Comparison of ENCODE assay signal across 17 cellular contexts in genomic region chr13:49549289-49549688, GRCh38. TPM values are rescaled to one million over a fixed set of nuclear protein-coding genes. Genes with fewer than 3 reads are reported as not detected.
DNase-seq lines count a peak whose midpoint lies in the region; ATAC-seq, FAIRE-seq and TF ChIP-seq lines count a peak whose summit lies in the region.
"Had no signal": no experiment of that assay in that cellular context is flagged by ENCODE, and none has a peak within 500 bp of the region (broad histone marks: within the 10 kb centered on the region; RNA-seq: fewer than 3 reads in every experiment).

No MANE protein-coding gene starts in this region.

- H3K18ac ChIP-seq in H1 (ENCODE audit: extremely low read depth, low read length): no peak overlapping the region

- TF ChIP-seq CTCF in NB4 (IDR thresholded peaks at IDR 0.05; ENCODE audit: low read depth, low read length): peak; percentile 3
- peak; percentile 38 to 68 (median 49) for TF ChIP-seq CTCF in H1 (IDR thresholded peaks at IDR 0.05; ENCODE audit: control extremely low read depth in 1 of 3, insufficient read depth in 1 of 3, low read depth in 1 of 3, low read length in 3 of 3)
- peak; percentile 11 for TF ChIP-seq CTCF in lower lobe of right lung (IDR thresholded peaks at IDR 0.05)
- peak in 1 of 5 experiments; percentile 16 for TF ChIP-seq CTCF in gastrocnemius medialis (IDR thresholded peaks at IDR 0.05 in 4 of 5, conservative IDR thresholded peaks at IDR 0.05 in 1 of 5)
- TF ChIP-seq CTCF in stomach (IDR thresholded peaks at IDR 0.05): peak in 1 of 7 experiments; percentile 13

- intact Hi-C loops in lower lobe of right lung (cut with DNase I) (no loop called here), gastrocnemius medialis (cut with DNase I; ENCODE audit: low total_unique reads) (no loop called here), stomach (cut with DNase I; ENCODE audit: low total_unique reads) (no loop called here)

- H3K79me1 ChIP-seq in H1 (ENCODE audit: low read depth, low read length): no peaks in the 10 kb centered on the region

- FAIRE-seq in H1 (lab: Jason Lieb, UNC): no peak

- no peaks in the 10 kb centered on the region for H3K23me2 ChIP-seq in H1 (ENCODE audit: low read depth, low read length)

- H3K4ac ChIP-seq in H1 (replicated peaks; ENCODE audit: insufficient read length, low read depth, low read length): no peak overlapping the region

- no peaks in the 10 kb centered on the region for H3K9me3 ChIP-seq in H1 (ENCODE audit: insufficient read depth in 2 of 2, low read depth in 1 of 2, low read length in 1 of 2)
- no peaks in the 10 kb centered on the region for H3K9me3 ChIP-seq in lower lobe of right lung
- no peaks in the 10 kb centered on the region for H3K9me3 ChIP-seq in gastrocnemius medialis
- H3K9me3 ChIP-seq in stomach: no peaks in the 10 kb centered on the region
- H3K9me3 ChIP-seq: BLaER1 treated with 17β-estradiol and CSF1 and Interleukin-3, amounts not matched to agents 10 nM and 100 nM had no signal

- H4K5ac ChIP-seq in H1 (ENCODE audit: insufficient read length, low read depth, low read length): no peak overlapping the region

- peak; percentile 6 for DNase-seq in ELF-1 (ENCODE audit: low read depth, low spot score)
- DNase-seq in NB4 (ENCODE audit: low read depth): no peak
- peak in 1 of 2 experiments; percentile 54 for DNase-seq in H1 (ENCODE audit: low read depth in 1 of 2, low spot score in 2 of 2)
- DNase-seq in lower lobe of right lung: no peak
- DNase-seq in gastrocnemius medialis: no peak
- DNase-seq in central memory CD4-positive, alpha-beta T cell: no peak
- no peak for DNase-seq in stomach
- DNase-seq: activated CD4-positive, alpha-beta T cell treated with anti-CD3 and anti-CD28 coated beads for 1 hour; activated naive CD4-positive, alpha-beta T cell treated with anti-CD3 and anti-CD28 coated beads for 36 hours; NCI-H1417 treated with DMSO at 0.1 percent for 48 hours; SIG-M5; stimulated activated CD4-positive, alpha-beta T cell treated with anti-CD3 and anti-CD28 coated beads, Interleukin-4, amount 100 ng/mL, for 4 hours had no signal

- peaks cover 2 to 36% (median 19%) of the 10 kb centered on the region in 4 experiments; a peak in 7 of 8 replicates for H3K36me3 ChIP-seq in H1 (ENCODE audit: control insufficient read depth in 2 of 4, insufficient read depth in 4 of 4, low read length in 3 of 4)
- peaks cover 79% of the 10 kb centered on the region for H3K36me3 ChIP-seq in lower lobe of right lung
- H3K36me3 ChIP-seq in gastrocnemius medialis: peaks cover 0 to 65% of the 10 kb centered on the region in 2 donors
- peaks cover 25 to 97% (median 87%) of the 10 kb centered on the region in 4 donors for H3K36me3 ChIP-seq in stomach

- no peak overlapping the region for H2BK12ac ChIP-seq in H1 (ENCODE audit: low read depth, low read length)

- TF ChIP-seq EP300 in H1 (IDR thresholded peaks at IDR 0.05; ENCODE audit: borderline replicate concordance in 1 of 2, low read depth in 2 of 2, low read length in 2 of 2): no peak
- no peak for TF ChIP-seq EP300 in stomach (IDR thresholded peaks at IDR 0.05)

- H3K27ac ChIP-seq in H1 (ENCODE audit: low read depth, low read length) (no peak overlapping the region), lower lobe of right lung (no peak overlapping the region), gastrocnemius medialis (no peak overlapping the region), stomach (no peak overlapping the region)
- H3K27ac ChIP-seq: BLaER1 treated with 17β-estradiol and CSF1 and Interleukin-3, amounts not matched to agents 10 nM and 100 nM; KMS-11; parathyroid adenoma; skin epidermis had no signal

- H4K8ac ChIP-seq in H1 (ENCODE audit: extremely low read depth, insufficient read depth, low read length): no peak overlapping the region

- no peak overlapping the region for H3K56ac ChIP-seq in H1 (replicated peaks; ENCODE audit: insufficient read length, low read depth, low read length)

- CTCF ChIA-PET in H1 (lab: Charles Lee; ENCODE audit: partially characterized antibody): interaction anchor here (0.7 to 2.1 kb wide), 12 partner anchors 11 to 363 kb away, joined by 3 to 7 read pairs (median 3); partner anchors contain the start of gene MLNR

- H2BK15ac ChIP-seq in H1 (ENCODE audit: low read length): no peak overlapping the region

- H3K4me2 ChIP-seq in H1 (ENCODE audit: insufficient read depth in 1 of 2, low read depth in 2 of 2, low read length in 2 of 2): no peak overlapping the region
- H3K4me2 ChIP-seq: BLaER1 treated with 17β-estradiol and CSF1 and Interleukin-3, amounts not matched to agents 10 nM and 100 nM; KMS-11 had no signal

- no peak overlapping the region for H3K4me3 ChIP-seq in NB4 (ENCODE audit: low read depth, low read length)
- no peak overlapping the region for H3K4me3 ChIP-seq in H1 (ENCODE audit: extremely low read depth in 1 of 4, insufficient read depth in 2 of 4, low read depth in 3 of 4, low read length in 4 of 4)
- no peak overlapping the region for H3K4me3 ChIP-seq in lower lobe of right lung
- H3K4me3 ChIP-seq in gastrocnemius medialis: no peak overlapping the region
- no peak overlapping the region for H3K4me3 ChIP-seq in stomach
- H3K4me3 ChIP-seq: BLaER1 treated with 17β-estradiol and CSF1 and Interleukin-3, amounts not matched to agents 10 nM and 100 nM; skin epidermis had no signal

- H2BK5ac ChIP-seq in H1 (ENCODE audit: low read depth, low read length): no peak overlapping the region

- no peak overlapping the region for H3K9ac ChIP-seq in H1 (replicated peaks in 1 of 4; ENCODE audit: extremely low read depth in 1 of 4, low read depth in 3 of 4, low read length in 3 of 4)
- H3K9ac ChIP-seq: BLaER1 treated with 17β-estradiol and CSF1 and Interleukin-3, amounts not matched to agents 10 nM and 100 nM; KMS-11; parathyroid adenoma had no signal

- H3K27me3 ChIP-seq in H1 (replicated peaks in 1 of 4; ENCODE audit: control insufficient read depth in 3 of 4, extremely low read depth in 1 of 4, insufficient read depth in 3 of 4, low read length in 3 of 4) (no peaks in the 10 kb centered on the region), lower lobe of right lung (ENCODE audit: low read depth) (no peaks in the 10 kb centered on the region), gastrocnemius medialis (no peaks in the 10 kb centered on the region), stomach (no peaks in the 10 kb centered on the region)
- H3K27me3 ChIP-seq: BLaER1 treated with 17β-estradiol and CSF1 and Interleukin-3, amounts not matched to agents 10 nM and 100 nM had no signal

- no peak overlapping the region for H2BK20ac ChIP-seq in H1 (ENCODE audit: low read length)

- H2BK120ac ChIP-seq in H1 (replicated peaks; ENCODE audit: low read depth, low read length): no peak overlapping the region

- H3K4me1 ChIP-seq in H1 (replicated peaks in 1 of 4; ENCODE audit: control insufficient read depth in 3 of 4, insufficient read depth in 4 of 4, low read length in 3 of 4) (no peaks in the 10 kb centered on the region), lower lobe of right lung (no peaks in the 10 kb centered on the region), gastrocnemius medialis (no peaks in the 10 kb centered on the region), stomach (no peaks in the 10 kb centered on the region)
- H3K4me1 ChIP-seq: parathyroid adenoma had no signal

- no peaks in the 10 kb centered on the region for H3K79me2 ChIP-seq in H1 (ENCODE audit: control insufficient read depth in 1 of 2, insufficient read depth in 2 of 2, low read length in 2 of 2)
- H3K79me2 ChIP-seq: parathyroid adenoma had no signal

- peaks cover 0 to 3% of the 10 kb centered on the region in 2 experiments for H4K20me1 ChIP-seq in H1 (replicated peaks in 1 of 2; ENCODE audit: control insufficient read depth in 1 of 2, insufficient read depth in 2 of 2, low read length in 2 of 2)
- H4K20me1 ChIP-seq: BLaER1 treated with 17β-estradiol and CSF1 and Interleukin-3, amounts not matched to agents 10 nM and 100 nM had no signal

- no peak overlapping the region for H4K91ac ChIP-seq in H1 (replicated peaks; ENCODE audit: insufficient read length, low read length)

- TF ChIP-seq POLR2A in NB4 (IDR thresholded peaks at IDR 0.05; ENCODE audit: extremely low read depth, insufficient read length) (no peak), H1 (IDR thresholded peaks at IDR 0.05; ENCODE audit: control extremely low read depth in 1 of 2, low read depth in 2 of 2, low read length in 2 of 2) (no peak), gastrocnemius medialis (IDR thresholded peaks at IDR 0.05) (no peak), stomach (IDR thresholded peaks at IDR 0.05) (no peak)

- no peak overlapping the region for H3K14ac ChIP-seq in H1 (ENCODE audit: insufficient read length)

- no peak overlapping the region for H3K23ac ChIP-seq in H1 (ENCODE audit: insufficient read length)

- no peak overlapping the region for H2AK5ac ChIP-seq in H1 (ENCODE audit: low read depth, low read length)

- 83% methylated on average over 15 of the region's 15 CpGs; no CpG with 5 or more reads in 1 of the 2 experiments for WGBS in H1 (ENCODE audit: extremely low coverage in 1 of 2, insufficient coverage in 1 of 2, insufficient read length in 1 of 2, insufficient replicate concordance in 2 of 2, low coverage in 1 of 2, low lambda C conversion rate in 2 of 2, missing lambda C conversion rate in 1 of 2), 2 experiments
- WGBS in stomach, 5 donors: 73 to 88% (median 83%) methylated on average over 14 to 15 of the region's 15 CpGs

- H2AFZ ChIP-seq in H1 (ENCODE audit: low read length): no peak overlapping the region
- H2AFZ ChIP-seq: parathyroid adenoma had no signal

- peak; percentile 24 to 46 for TF ChIP-seq RAD21 in H1 (IDR thresholded peaks at IDR 0.05 in 1 of 2, conservative IDR thresholded peaks at IDR 0.05 in 1 of 2; ENCODE audit: low read depth in 2 of 2, low read length in 2 of 2)

- ATAC-seq in lower lobe of right lung (peak in 1 of 2 donors; percentile 51), gastrocnemius medialis (no peak), GM18861 (IDR thresholded peaks at IDR 0.05; ENCODE audit: unreplicated experiment) (no peak)

- POLR2A ChIA-PET in H1 (lab: Charles Lee; ENCODE audit: partially characterized antibody): no interaction called here

- in situ Hi-C loops in gastrocnemius medialis (cut with MboI; ENCODE audit: low sequenced_read_pairs in 4 of 4): no loop called here

RNA-seq across cellular contexts. Expression of gene RCBTB1, which starts 36.1 kb away (rescaled TPM):
- total RNA-seq in H1 (2021; fragmentation: NEBNext Ultra II Directional; extraction: Animal tissue kit (Norgen Biotek cat#: 25700)): 29.6 and 29.8 TPM in 2 replicates
- 11.8 and 13.7 TPM in 2 replicates for polyA plus RNA-seq in H1 (2011; rRNA removed)
- polyA plus RNA-seq in H1 (2011; cell fraction: cytosol; rRNA removed): 20.2 TPM
- polyA plus RNA-seq in H1 (2011; cell fraction: nucleus; rRNA removed): 13.4 TPM
- 19.3 to 26.7 TPM (median 23.0 TPM) in 4 replicates for polyA plus RNA-seq in H1 (2012, experiment 1 of 2)
- polyA plus RNA-seq in H1 (2012, experiment 2 of 2): 2.1 TPM
- polyA plus RNA-seq in H1 (2013, experiment 1 of 2): 12.1 TPM
- 10.7 TPM for polyA plus RNA-seq in H1 (2013, experiment 2 of 2)
- 22.3 and 25.0 TPM in 2 replicates for polyA minus RNA-seq in H1 (2011; rRNA and poly(A)+ RNA removed)
- 18.3 TPM for polyA minus RNA-seq in H1 (2011; cell fraction: cytosol; rRNA and poly(A)+ RNA removed)
- polyA minus RNA-seq in H1 (2011; cell fraction: nucleus; rRNA and poly(A)+ RNA removed): 22.6 TPM
- total RNA-seq in lower lobe of right lung: 24.9 TPM
- total RNA-seq in gastrocnemius medialis: 10 to 100 TPM in 1 of 4 donors, 1 to 10 TPM in 3; 5.3 to 14.4 (median 5.7) TPM
- 10 to 100 TPM in 3 of 5 donors, 1 to 10 TPM in 2; 1.2 to 48.2 (median 13.0) TPM for total RNA-seq in stomach
- 1 to 10 TPM; 7.5 to 9.6 (median 9.2) TPM for polyA plus RNA-seq in stomach

RNA-seq across cellular contexts. Expression of gene PHF11, which starts 53.5 kb away (rescaled TPM):
- 6.1 and 9.3 TPM in 2 replicates for total RNA-seq in H1 (2021; fragmentation: NEBNext Ultra II Directional; extraction: Animal tissue kit (Norgen Biotek cat#: 25700))
- 5.6 and 8.1 TPM in 2 replicates for polyA plus RNA-seq in H1 (2011; rRNA removed)
- 6.8 TPM for polyA plus RNA-seq in H1 (2011; cell fraction: cytosol; rRNA removed)
- 6.2 TPM for polyA plus RNA-seq in H1 (2011; cell fraction: nucleus; rRNA removed)
- polyA plus RNA-seq in H1 (2012, experiment 1 of 2): 6.5 to 12.6 TPM (median 9.7 TPM) in 4 replicates
- polyA plus RNA-seq in H1 (2012, experiment 2 of 2): 2.4 TPM
- polyA plus RNA-seq in H1 (2013, experiment 1 of 2): 9.0 TPM
- 8.2 TPM for polyA plus RNA-seq in H1 (2013, experiment 2 of 2)
- 5.3 and 6.7 TPM in 2 replicates for polyA minus RNA-seq in H1 (2011; rRNA and poly(A)+ RNA removed)
- polyA minus RNA-seq in H1 (2011; cell fraction: cytosol; rRNA and poly(A)+ RNA removed): 3.8 TPM
- polyA minus RNA-seq in H1 (2011; cell fraction: nucleus; rRNA and poly(A)+ RNA removed): 9.2 TPM
- total RNA-seq in lower lobe of right lung: 59.8 TPM
- 10 to 100 TPM in 3 of 4 donors, 1 to 10 TPM in 1; 6.5 to 17.7 (median 13.8) TPM for total RNA-seq in gastrocnemius medialis
- 100 to 1,000 TPM in 1 of 5 donors, 10 to 100 TPM in 4; 18.2 to 140 (median 50.0) TPM for total RNA-seq in stomach
- 10 to 100 TPM; 28.6 to 68.5 (median 54.2) TPM for polyA plus RNA-seq in stomach
